ENCODE assay signal across 1 cellular context in genomic region chr10:93746844-93747284, GRCh38.
TF ChIP-seq lines count a peak whose summit lies in the region.

No MANE protein-coding gene starts in this region.

TF ChIP-seq in HEK293, 187 proteins besides CTCF, POLR2A, EP300 and RAD21 (continued from another document and continues in another):
- TF ChIP-seq, protein P1, sequence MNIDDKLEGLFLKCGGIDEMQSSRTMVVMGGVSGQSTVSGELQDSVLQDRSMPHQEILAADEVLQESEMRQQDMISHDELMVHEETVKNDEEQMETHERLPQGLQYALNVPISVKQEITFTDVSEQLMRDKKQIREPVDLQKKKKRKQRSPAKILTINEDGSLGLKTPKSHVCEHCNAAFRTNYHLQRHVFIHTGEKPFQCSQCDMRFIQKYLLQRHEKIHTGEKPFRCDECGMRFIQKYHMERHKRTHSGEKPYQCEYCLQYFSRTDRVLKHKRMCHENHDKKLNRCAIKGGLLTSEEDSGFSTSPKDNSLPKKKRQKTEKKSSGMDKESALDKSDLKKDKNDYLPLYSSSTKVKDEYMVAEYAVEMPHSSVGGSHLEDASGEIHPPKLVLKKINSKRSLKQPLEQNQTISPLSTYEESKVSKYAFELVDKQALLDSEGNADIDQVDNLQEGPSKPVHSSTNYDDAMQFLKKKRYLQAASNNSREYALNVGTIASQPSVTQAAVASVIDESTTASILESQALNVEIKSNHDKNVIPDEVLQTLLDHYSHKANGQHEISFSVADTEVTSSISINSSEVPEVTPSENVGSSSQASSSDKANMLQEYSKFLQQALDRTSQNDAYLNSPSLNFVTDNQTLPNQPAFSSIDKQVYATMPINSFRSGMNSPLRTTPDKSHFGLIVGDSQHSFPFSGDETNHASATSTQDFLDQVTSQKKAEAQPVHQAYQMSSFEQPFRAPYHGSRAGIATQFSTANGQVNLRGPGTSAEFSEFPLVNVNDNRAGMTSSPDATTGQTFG (tag by site-specific recombination; IDR thresholded peaks at IDR 0.05; ENCODE audit: borderline replicate concordance), result no peak
- TF ChIP-seq ZBTB21 (tag by site-specific recombination; IDR thresholded peaks at IDR 0.05) (no peak), HIC1 (tag by site-specific recombination; IDR thresholded peaks at IDR 0.05) (no peak), ZIC2 (tag by site-specific recombination; IDR thresholded peaks at IDR 0.05) (0 out of 2 replicates have a peak, but pooled peaks have one; percentile 14), ZNF274 (IDR thresholded peaks at IDR 0.05; ENCODE audit: low read length) (no peak), ZNF274 (tag by site-specific recombination; IDR thresholded peaks at IDR 0.05; ENCODE audit: borderline replicate concordance) (no peak), ZBTB48 (tag by site-specific recombination; IDR thresholded peaks at IDR 0.05) (no peak), GLIS2 (tag by site-specific recombination; IDR thresholded peaks at IDR 0.05) (no peak), OSR2 (tag by site-specific recombination; IDR thresholded peaks at IDR 0.05) (no peak), FEZF1 (tag by site-specific recombination; IDR thresholded peaks at IDR 0.05) (peak; percentile 69), PRDM2 (tag by site-specific recombination; IDR thresholded peaks at IDR 0.05; ENCODE audit: borderline replicate concordance) (no peak), ZFP3 (tag by site-specific recombination; IDR thresholded peaks at IDR 0.05; ENCODE audit: low read depth) (no peak), ZNF501 (tag by site-specific recombination; IDR thresholded peaks at IDR 0.05) (peak; percentile 34; the same call in 1 of the 2 replicates), YY2 (tag by site-specific recombination; IDR thresholded peaks at IDR 0.05) (no peak), ZNF600 (tag by site-specific recombination; IDR thresholded peaks at IDR 0.05) (peak; percentile 54; the same call in 1 of the 2 replicates), ZNF146 (tag by site-specific recombination; IDR thresholded peaks at IDR 0.05) (no peak), ZNF138 (tag by site-specific recombination; IDR thresholded peaks at IDR 0.05; ENCODE audit: borderline replicate concordance) (no peak), ZNF404 (tag by site-specific recombination; IDR thresholded peaks at IDR 0.05) (no peak), ZSCAN4 (tag by site-specific recombination; IDR thresholded peaks at IDR 0.05) (no peak), ZNF791 (tag by site-specific recombination; IDR thresholded peaks at IDR 0.05) (no peak), ZNF585B (tag by site-specific recombination; IDR thresholded peaks at IDR 0.05) (no peak), ZNF658 (tag by site-specific recombination; IDR thresholded peaks at IDR 0.05) (no peak), MEIS1 (CRISPR knock-in tag; IDR thresholded peaks at IDR 0.05; ENCODE audit: borderline replicate concordance) (no peak), SP2 (tag by site-specific recombination; IDR thresholded peaks at IDR 0.05) (no peak), ZNF639 (tag by site-specific recombination; IDR thresholded peaks at IDR 0.05) (0 out of 2 replicates have a peak, but pooled peaks have one; percentile 25), ZNF747 (tag by site-specific recombination; IDR thresholded peaks at IDR 0.05) (no peak), ZNF391 (tag by site-specific recombination; IDR thresholded peaks at IDR 0.05; ENCODE audit: borderline replicate concordance, low read depth) (0 out of 2 replicates have a peak, but pooled peaks have one; percentile 25), AEBP2 (tag by site-specific recombination; IDR thresholded peaks at IDR 0.05; ENCODE audit: borderline replicate concordance) (no peak), ZNF596 (tag by site-specific recombination; IDR thresholded peaks at IDR 0.05) (no peak), ZNF335 (tag by site-specific recombination; conservative IDR thresholded peaks at IDR 0.05) (no peak), ZNF121 (tag by site-specific recombination; IDR thresholded peaks at IDR 0.05) (no peak)
- TF ChIP-seq, protein P2, sequence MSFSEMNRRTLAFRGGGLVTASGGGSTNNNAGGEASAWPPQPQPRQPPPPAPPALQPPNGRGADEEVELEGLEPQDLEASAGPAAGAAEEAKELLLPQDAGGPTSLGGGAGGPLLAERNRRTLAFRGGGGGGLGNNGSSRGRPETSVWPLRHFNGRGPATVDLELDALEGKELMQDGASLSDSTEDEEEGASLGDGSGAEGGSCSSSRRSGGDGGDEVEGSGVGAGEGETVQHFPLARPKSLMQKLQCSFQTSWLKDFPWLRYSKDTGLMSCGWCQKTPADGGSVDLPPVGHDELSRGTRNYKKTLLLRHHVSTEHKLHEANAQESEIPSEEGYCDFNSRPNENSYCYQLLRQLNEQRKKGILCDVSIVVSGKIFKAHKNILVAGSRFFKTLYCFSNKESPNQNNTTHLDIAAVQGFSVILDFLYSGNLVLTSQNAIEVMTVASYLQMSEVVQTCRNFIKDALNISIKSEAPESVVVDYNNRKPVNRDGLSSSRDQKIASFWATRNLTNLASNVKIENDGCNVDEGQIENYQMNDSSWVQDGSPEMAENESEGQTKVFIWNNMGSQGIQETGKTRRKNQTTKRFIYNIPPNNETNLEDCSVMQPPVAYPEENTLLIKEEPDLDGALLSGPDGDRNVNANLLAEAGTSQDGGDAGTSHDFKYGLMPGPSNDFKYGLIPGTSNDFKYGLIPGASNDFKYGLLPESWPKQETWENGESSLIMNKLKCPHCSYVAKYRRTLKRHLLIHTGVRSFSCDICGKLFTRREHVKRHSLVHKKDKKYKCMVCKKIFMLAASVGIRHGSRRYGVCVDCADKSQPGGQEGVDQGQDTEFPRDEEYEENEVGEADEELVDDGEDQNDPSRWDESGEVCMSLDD (tag by site-specific recombination; IDR thresholded peaks at IDR 0.05), result no peak
- TF ChIP-seq, protein P3, sequence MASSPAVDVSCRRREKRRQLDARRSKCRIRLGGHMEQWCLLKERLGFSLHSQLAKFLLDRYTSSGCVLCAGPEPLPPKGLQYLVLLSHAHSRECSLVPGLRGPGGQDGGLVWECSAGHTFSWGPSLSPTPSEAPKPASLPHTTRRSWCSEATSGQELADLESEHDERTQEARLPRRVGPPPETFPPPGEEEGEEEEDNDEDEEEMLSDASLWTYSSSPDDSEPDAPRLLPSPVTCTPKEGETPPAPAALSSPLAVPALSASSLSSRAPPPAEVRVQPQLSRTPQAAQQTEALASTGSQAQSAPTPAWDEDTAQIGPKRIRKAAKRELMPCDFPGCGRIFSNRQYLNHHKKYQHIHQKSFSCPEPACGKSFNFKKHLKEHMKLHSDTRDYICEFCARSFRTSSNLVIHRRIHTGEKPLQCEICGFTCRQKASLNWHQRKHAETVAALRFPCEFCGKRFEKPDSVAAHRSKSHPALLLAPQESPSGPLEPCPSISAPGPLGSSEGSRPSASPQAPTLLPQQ (tag by site-specific recombination; IDR thresholded peaks at IDR 0.05), result peak; percentile 66; the same call in 1 of the 2 replicates
- TF ChIP-seq, protein P4, sequence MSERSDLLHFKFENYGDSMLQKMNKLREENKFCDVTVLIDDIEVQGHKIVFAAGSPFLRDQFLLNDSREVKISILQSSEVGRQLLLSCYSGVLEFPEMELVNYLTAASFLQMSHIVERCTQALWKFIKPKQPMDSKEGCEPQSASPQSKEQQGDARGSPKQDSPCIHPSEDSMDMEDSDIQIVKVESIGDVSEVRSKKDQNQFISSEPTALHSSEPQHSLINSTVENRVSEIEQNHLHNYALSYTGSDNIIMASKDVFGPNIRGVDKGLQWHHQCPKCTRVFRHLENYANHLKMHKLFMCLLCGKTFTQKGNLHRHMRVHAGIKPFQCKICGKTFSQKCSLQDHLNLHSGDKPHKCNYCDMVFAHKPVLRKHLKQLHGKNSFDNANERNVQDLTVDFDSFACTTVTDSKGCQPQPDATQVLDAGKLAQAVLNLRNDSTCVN (tag by site-specific recombination; optimal IDR thresholded peaks at IDR 0.05), result no peak
- TF ChIP-seq, protein P5, sequence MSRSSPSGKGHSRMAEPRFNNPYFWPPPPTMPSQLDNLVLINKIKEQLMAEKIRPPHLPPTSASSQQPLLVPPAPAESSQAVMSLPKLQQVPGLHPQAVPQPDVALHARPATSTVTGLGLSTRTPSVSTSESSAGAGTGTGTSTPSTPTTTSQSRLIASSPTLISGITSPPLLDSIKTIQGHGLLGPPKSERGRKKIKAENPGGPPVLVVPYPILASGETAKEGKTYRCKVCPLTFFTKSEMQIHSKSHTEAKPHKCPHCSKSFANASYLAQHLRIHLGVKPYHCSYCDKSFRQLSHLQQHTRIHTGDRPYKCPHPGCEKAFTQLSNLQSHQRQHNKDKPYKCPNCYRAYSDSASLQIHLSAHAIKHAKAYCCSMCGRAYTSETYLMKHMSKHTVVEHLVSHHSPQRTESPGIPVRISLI (tag by site-specific recombination; IDR thresholded peaks at IDR 0.05), result peak; percentile 49; the same call in 1 of the 2 replicates
- TF ChIP-seq, protein P6, sequence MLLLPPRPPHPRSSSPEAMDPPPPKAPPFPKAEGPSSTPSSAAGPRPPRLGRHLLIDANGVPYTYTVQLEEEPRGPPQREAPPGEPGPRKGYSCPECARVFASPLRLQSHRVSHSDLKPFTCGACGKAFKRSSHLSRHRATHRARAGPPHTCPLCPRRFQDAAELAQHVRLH (tag by site-specific recombination; IDR thresholded peaks at IDR 0.05), result no peak
